In the genomic region with DNA sequence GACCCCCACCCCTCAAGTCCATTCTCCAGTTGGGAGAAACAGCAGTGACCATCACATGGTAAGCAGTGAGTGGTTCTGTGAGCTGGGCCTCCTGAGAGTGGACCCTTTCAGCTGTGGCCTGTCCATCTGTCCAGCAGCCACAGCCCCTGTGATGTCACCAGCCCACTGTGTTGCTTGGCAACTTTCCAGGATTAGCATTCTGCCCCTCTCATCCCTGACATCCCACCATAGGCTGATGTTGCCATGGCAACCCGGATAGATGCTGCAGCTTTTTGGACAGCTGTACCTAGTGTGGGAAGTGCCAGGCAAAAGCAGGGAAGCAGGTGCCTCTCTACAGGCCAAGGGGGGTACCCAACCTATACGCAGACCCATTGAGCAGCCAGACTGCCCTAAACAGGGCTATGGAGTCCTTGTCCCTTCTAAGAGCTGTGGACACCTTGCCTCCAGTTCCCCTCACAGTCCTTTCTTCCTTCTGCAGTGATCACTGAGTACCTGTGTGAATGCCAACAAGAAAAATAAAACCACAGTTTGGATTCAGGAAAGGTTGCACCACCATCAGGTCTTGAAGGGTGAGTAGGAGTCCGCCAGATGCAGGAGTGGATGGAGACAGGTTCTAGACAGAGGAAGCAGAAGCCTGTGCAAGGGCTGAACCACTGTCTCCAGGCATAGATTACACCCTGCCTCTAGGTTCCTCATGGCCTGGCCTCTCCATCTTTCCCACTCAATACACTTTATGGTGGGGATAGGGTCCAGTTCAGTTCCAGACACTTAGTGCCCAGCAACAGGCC, we compare ENCODE assay signal across 11 cellular contexts. TPM values are rescaled to one million over a fixed set of nuclear protein-coding genes. Genes with fewer than 3 reads are reported as not detected.
DNase-seq lines count a peak whose midpoint lies in the region; ATAC-seq, FAIRE-seq and TF ChIP-seq lines count a peak whose summit lies in the region.
"Had no signal": no experiment of that assay in that cellular context is flagged by ENCODE, and none has a peak within 500 bp of the region (broad histone marks: within the 10 kb centered on the region; RNA-seq: fewer than 3 reads in every experiment).

A gene (plus strand): TSS at position 343 of the 788 bp plus-strand sequence. CDS start 6,124 bp downstream, outside the sequence.

- no peaks in the 10 kb centered on the region for H3K27me3 ChIP-seq in left ventricle myocardium inferior (ENCODE audit: low read depth)
- no peaks in the 10 kb centered on the region for H3K27me3 ChIP-seq in right atrium auricular region
- no peaks in the 10 kb centered on the region for H3K27me3 ChIP-seq in K562 (ENCODE audit: control insufficient read depth in 2 of 2, insufficient read depth in 2 of 2, low read length in 2 of 2)
- no peaks in the 10 kb centered on the region for H3K27me3 ChIP-seq in mucosa of stomach (ENCODE audit: control insufficient read depth, insufficient read depth, low read length)

- H3K27ac ChIP-seq in left ventricle myocardium inferior (replicated peaks): no peak within 1 kb of the TSS
- H3K27ac ChIP-seq in right atrium auricular region: no peak within 1 kb of the TSS
- H3K27ac ChIP-seq in K562 (ENCODE audit: extremely low read depth, low read depth, low read length): no peak within 1 kb of the TSS
- H3K27ac ChIP-seq: HL-60 had no signal

- H3K4me1 ChIP-seq in left ventricle myocardium inferior: peaks cover 38% of the 10 kb centered on the region
- peaks cover 0 to 26% of the 10 kb centered on the region in 2 donors for H3K4me1 ChIP-seq in right atrium auricular region
- peaks cover 0 to 18% of the 10 kb centered on the region in 2 experiments; a peak in 3 of 5 replicates for H3K4me1 ChIP-seq in K562 (replicated peaks in 1 of 2; ENCODE audit: control insufficient read depth in 2 of 2, insufficient read depth in 2 of 2, low read length in 2 of 2)
- H3K4me1 ChIP-seq in mucosa of stomach (ENCODE audit: control insufficient read depth, insufficient read depth, low read length): peaks cover 29% of the 10 kb centered on the region

- ATAC-seq in K562 (no peak), HG02642 (IDR thresholded peaks at IDR 0.05; ENCODE audit: poor library complexity, unreplicated experiment) (no peak), GM18517 (IDR thresholded peaks at IDR 0.05; ENCODE audit: unreplicated experiment) (no peak)
- ATAC-seq: Panc1 had no signal

- POLR2A ChIA-PET in K562 (lab: Yijun Ruan, JAX): no interaction called here

- in situ Hi-C loops in K562 (cut with MboI): no loop called here

- no peaks in the 10 kb centered on the region for H3K9me3 ChIP-seq in left ventricle myocardium inferior (replicated peaks)
- H3K9me3 ChIP-seq in right atrium auricular region: no peaks in the 10 kb centered on the region
- H3K9me3 ChIP-seq in K562 (replicated peaks; ENCODE audit: control insufficient read depth, insufficient read depth, low read depth, low read length): no peaks in the 10 kb centered on the region
- H3K9me3 ChIP-seq in mucosa of stomach (ENCODE audit: control insufficient read depth, low read length): no peaks in the 10 kb centered on the region

- H3K9ac ChIP-seq in K562 (ENCODE audit: insufficient read depth in 1 of 2, low read depth in 2 of 2, low read length in 2 of 2) (peak within 1 kb of the TSS in 1 of 2 experiments; percentile 65; a peak in 1 of 4 replicates), mucosa of stomach (ENCODE audit: low read length) (peak within 1 kb of the TSS; percentile 58)

- TF ChIP-seq RAD21 in K562 (CRISPR knock-in tag; conservative IDR thresholded peaks at IDR 0.05 in 1 of 2, IDR thresholded peaks at IDR 0.05 in 1 of 2): no peak

- no peak for TF ChIP-seq POLR2A in K562 (conservative IDR thresholded peaks at IDR 0.05)

- H3K4me3 ChIP-seq in left ventricle myocardium inferior (peak within 1 kb of the TSS; percentile 58), right atrium auricular region (peak within 1 kb of the TSS in 1 of 2 donors; percentile 45), K562 (no peak within 1 kb of the TSS), mucosa of stomach (ENCODE audit: low read length) (no peak within 1 kb of the TSS)

- H4K20me1 ChIP-seq in K562 (replicated peaks; ENCODE audit: control insufficient read depth, insufficient read depth, low read length): no peaks in the 10 kb centered on the region

- TF ChIP-seq CTCF in left ventricle myocardium inferior (IDR thresholded peaks at IDR 0.05; ENCODE audit: borderline replicate concordance): no peak
- TF ChIP-seq CTCF in right atrium auricular region (IDR thresholded peaks at IDR 0.05): no peak
- TF ChIP-seq CTCF in K562 (IDR thresholded peaks at IDR 0.05 in 2 of 3, conservative IDR thresholded peaks at IDR 0.05 in 1 of 3; ENCODE audit: insufficient read depth in 2 of 3, low read depth in 1 of 3, low read length in 3 of 3): no peak

- H3K79me2 ChIP-seq in K562 (ENCODE audit: control insufficient read depth, insufficient read depth, low read length): no peaks in the 10 kb centered on the region

- no peaks in the 10 kb centered on the region for H3K9me1 ChIP-seq in K562 (ENCODE audit: control insufficient read depth, insufficient read depth, low read length)

- H2AFZ ChIP-seq in K562 (ENCODE audit: low read depth, low read length): no peak within 1 kb of the TSS

- FAIRE-seq in K562 (lab: Jason Lieb, UNC): no peak

- BruUV-seq in K562 (replicated peaks; lab: Mats Ljungman, UMichigan): no TSS peak

- no peaks in the 10 kb centered on the region for H3K36me3 ChIP-seq in left ventricle myocardium inferior
- no peaks in the 10 kb centered on the region for H3K36me3 ChIP-seq in right atrium auricular region
- no peaks in the 10 kb centered on the region for H3K36me3 ChIP-seq in K562 (ENCODE audit: control insufficient read depth, insufficient read depth, low read length)
- no peaks in the 10 kb centered on the region for H3K36me3 ChIP-seq in mucosa of stomach (ENCODE audit: control insufficient read depth, insufficient read depth, low read length)

- CTCF ChIA-PET in K562 (lab: Yijun Ruan, JAX; ENCODE audit: low intra/inter-chr PET ratio): no interaction called here

- no peak within 1 kb of the TSS for H3K4me2 ChIP-seq in K562 (ENCODE audit: insufficient read depth, low read length)

- TF ChIP-seq EP300 in K562 (IDR thresholded peaks at IDR 0.05; ENCODE audit: low read length): no peak

- no peak for DNase-seq in left ventricle myocardium inferior
- no peak for DNase-seq in right atrium auricular region (ENCODE audit: low spot score)
- DNase-seq in K562 (ENCODE audit: extremely low read depth in 1 of 4, low spot score in 3 of 4): no peak
- no peak for DNase-seq in KG1 (lab: John Stamatoyannopoulos, UW)
- DNase-seq in NCI-H526 treated with DMSO at 0.1 percent for 48 hours (lab: John Stamatoyannopoulos, UW): no peak
- DNase-seq: erythroblast had no signal

- WGBS in K562 (ENCODE audit: insufficient coverage, low coverage, missing lambda C conversion rate): 55% methylated on average over 3 of the region's 3 CpGs

- intact Hi-C loops in left ventricle myocardium inferior (cut with micrococcal nuclease) (no loop called here), K562 (cut with micrococcal nuclease) (no loop called here)

TF ChIP-seq in K562, 482 proteins besides CTCF, POLR2A, EP300 and RAD21:
- TF ChIP-seq NR2C1 (IDR thresholded peaks at IDR 0.05) (no peak), NR2C1 (tag; IDR thresholded peaks at IDR 0.05) (no peak), TCF3 (CRISPR knock-in tag; IDR thresholded peaks at IDR 0.05) (no peak), RFX1 (IDR thresholded peaks at IDR 0.05) (peak; percentile 86), EZH2 (IDR thresholded peaks at IDR 0.05; ENCODE audit: borderline replicate concordance, low read depth, low read length) (no peak), NFIC (IDR thresholded peaks at IDR 0.05) (peak; percentile 71; the same call in 1 of the 2 replicates), MED1 (CRISPR knock-in tag; IDR thresholded peaks at IDR 0.05; ENCODE audit: borderline replicate concordance) (no peak), BRD9 (IDR thresholded peaks at IDR 0.05; ENCODE audit: low read depth, partially characterized antibody) (no peak), ZNF24 (IDR thresholded peaks at IDR 0.05) (no peak)

RNA-seq across cellular contexts. Expression of the gene that starts here (rescaled TPM):
- total RNA-seq in left ventricle myocardium inferior (2.2 TPM), right atrium auricular region (1 to 10 TPM; 1.5 to 2.5 TPM), K562 (2014; rRNA removed) (0.41 and 0.57 TPM in 2 replicates), K562 (2014; rRNA removed; fragmentation: Illumina TruSeq; extraction: Trizol) (0.18 and 0.22 TPM in 2 replicates), K562 (2015; rRNA removed; fragmentation: Illumina TruSeq; extraction: Trizol) (0.51 and 0.57 TPM in 2 replicates), K562 (2021) (0.84 and 1.2 TPM in 2 replicates)
- total RNA-seq in K562 (2011; cell fraction: chromatin; rRNA removed; ENCODE audit: low replicate concordance): 10.1 and 27.0 TPM in 2 replicates
- total RNA-seq in K562 (2011; cell fraction: nucleolus; rRNA removed): 5.8 and 8.3 TPM in 2 replicates
- total RNA-seq in K562 (2011; cell fraction: nucleoplasm; rRNA removed): 4.7 and 7.0 TPM in 2 replicates
- polyA plus RNA-seq in K562 (2011; rRNA removed) (0.57 and 0.97 TPM in 2 replicates), K562 (2014; fragmentation: Illumina TruSeq; extraction: Trizol) (0.42 and 0.68 TPM in 2 replicates), K562 (2014; fragmentation: Nextera tagmentation; extraction: Ambion mirVana) (under 1 TPM; 0.04 TPM), K562 (2014; rRNA removed) (0.40 and 0.50 TPM in 2 replicates)
- 0.21 and 0.55 TPM in 2 replicates for polyA plus RNA-seq in K562 (2011; cell fraction: cytosol; rRNA removed)
- polyA plus RNA-seq in K562 (2011; cell fraction: nucleus; rRNA removed): 5.4 and 8.1 TPM in 2 replicates
- 0.47 and 4.0 TPM in 2 replicates for polyA plus RNA-seq in K562 (2012)
- polyA minus RNA-seq in K562 (2011; rRNA and poly(A)+ RNA removed): 0.98 and 1.8 TPM in 2 replicates
- polyA minus RNA-seq in K562 (2011; cell fraction: cytosol; rRNA and poly(A)+ RNA removed): 0.46 and 0.48 TPM in 2 replicates
- polyA minus RNA-seq in K562 (2011; cell fraction: nucleus; rRNA and poly(A)+ RNA removed): 2.2 and 5.3 TPM in 2 replicates
